In genomic region chr1:45557422-45557944, GRCh38 we compare ENCODE assay signal across 1 cellular context.
TF ChIP-seq lines count a peak whose summit lies in the region.

No MANE protein-coding gene starts in this region.

TF ChIP-seq in WTC11, 78 proteins besides CTCF, POLR2A, EP300 and RAD21 (continued from another document):
- TF ChIP-seq ZSCAN18 (CRISPR knock-in tag; IDR thresholded peaks at IDR 0.05) (no peak), JAZF1 (CRISPR knock-in tag; IDR thresholded peaks at IDR 0.05) (no peak), RORB (CRISPR knock-in tag; IDR thresholded peaks at IDR 0.05) (no peak), CREM (CRISPR knock-in tag; IDR thresholded peaks at IDR 0.05) (no peak), ATF6 (CRISPR knock-in tag; IDR thresholded peaks at IDR 0.05) (no peak), ZNF232 (CRISPR knock-in tag; IDR thresholded peaks at IDR 0.05) (no peak), MLX (CRISPR knock-in tag; IDR thresholded peaks at IDR 0.05) (no peak), CDX4 (CRISPR knock-in tag; IDR thresholded peaks at IDR 0.05; ENCODE audit: borderline replicate concordance) (no peak)
